24 cellular contexts compared by ENCODE assay signal in genomic region chr4:122606364-122607043, GRCh38. TPM values are rescaled to one million over a fixed set of nuclear protein-coding genes. Genes with fewer than 3 reads are reported as not detected.
DNase-seq lines count a peak whose midpoint lies in the region; ATAC-seq, FAIRE-seq and TF ChIP-seq lines count a peak whose summit lies in the region.
"Had no signal": no experiment of that assay in that cellular context is flagged by ENCODE, and none has a peak within 500 bp of the region (broad histone marks: within the 10 kb centered on the region; RNA-seq: fewer than 3 reads in every experiment).

No MANE protein-coding gene starts in this region.

- no peaks in the 10 kb centered on the region for H3K27me3 Mint-ChIP-seq in activated T-cell treated with anti-CD3 and anti-CD28 coated beads, Interleukin-2, amount 50 U/mL, for 72 hours (ENCODE audit: low read depth)
- H3K27me3 Mint-ChIP-seq in MCF 10A (ENCODE audit: insufficient read depth, unreplicated experiment) = peaks cover 5% of the 10 kb centered on the region

- POLR2A ChIA-PET in K562 (lab: Yijun Ruan, JAX) (no interaction called here), MCF 10A (lab: Yijun Ruan, JAX) (no interaction called here)

- no peak for FAIRE-seq in K562 (lab: Jason Lieb, UNC)
- FAIRE-seq: A549 had no signal

- H3K79me2 ChIP-seq in K562 (ENCODE audit: control insufficient read depth, insufficient read depth, low read length) = no peaks in the 10 kb centered on the region

- no peaks in the 10 kb centered on the region for H3K9me3 ChIP-seq in K562 (replicated peaks; ENCODE audit: control insufficient read depth, insufficient read depth, low read depth, low read length)
- no peaks in the 10 kb centered on the region for H3K9me3 ChIP-seq in heart right ventricle
- H3K9me3 ChIP-seq: A549, Caco-2, HAP-1, Peyer's patch, SK-N-SH had no signal

- intact Hi-C loops in K562 (cut with micrococcal nuclease) = loop anchor here (5.0 to 10.0 kb wide), 2 partner anchors 1058 to 1656 kb away; no protein-coding TSS in a partner anchor
- intact Hi-C loops in MCF 10A (cut with micrococcal nuclease) = loop anchor here (10.0 kb wide), 1 partner anchor 488 kb away; no protein-coding TSS in a partner anchor
- intact Hi-C loops in heart right ventricle (cut with DNase I) = loop anchor here in 5 of 10 donors (10.0 kb wide), 2 partner anchors 318 to 328 kb away; partner anchors contain the start of gene NUDT6 (in 3 of the 5)

- H3K27ac ChIP-seq in K562 (ENCODE audit: extremely low read depth, low read depth, low read length) = no peak overlapping the region
- no peak overlapping the region for H3K27ac ChIP-seq in heart right ventricle
- H3K27ac ChIP-seq: A549, Peyer's patch had no signal

- H3K9ac ChIP-seq in K562 (ENCODE audit: insufficient read depth in 1 of 2, low read depth in 2 of 2, low read length in 2 of 2) = no peak overlapping the region
- H3K9ac ChIP-seq: SK-N-SH had no signal

- BruUV-seq in K562 (replicated peaks; lab: Mats Ljungman, UMichigan) (no TSS peak), MCF 10A (replicated peaks; lab: Mats Ljungman, UMichigan) (no TSS peak)

- H3K4me1 ChIP-seq in K562 (replicated peaks in 1 of 2; ENCODE audit: control insufficient read depth in 2 of 2, insufficient read depth in 2 of 2, low read length in 2 of 2) (peaks cover 0 to 21% of the 10 kb centered on the region in 2 experiments; a peak in 4 of 5 replicates), heart right ventricle (no peaks in the 10 kb centered on the region)
- H3K4me1 ChIP-seq: HAP-1, Peyer's patch had no signal

- no peaks in the 10 kb centered on the region for H3K27me3 ChIP-seq in K562 (ENCODE audit: control insufficient read depth in 2 of 2, insufficient read depth in 2 of 2, low read length in 2 of 2)
- H3K27me3 ChIP-seq in heart right ventricle = peaks cover 0 to 16% (median 10%) of the 10 kb centered on the region in 7 donors
- H3K27me3 ChIP-seq: Peyer's patch had no signal

- H3K36me3 ChIP-seq in K562 (ENCODE audit: control insufficient read depth, insufficient read depth, low read length) = no peaks in the 10 kb centered on the region
- H3K36me3 ChIP-seq in heart right ventricle = no peaks in the 10 kb centered on the region
- H3K36me3 ChIP-seq: HAP-1, Peyer's patch had no signal

- H3K4me3 ChIP-seq in K562 = no peak overlapping the region
- H3K4me3 ChIP-seq in heart right ventricle = no peak overlapping the region
- H3K4me3 ChIP-seq: A549, HAP-1, Peyer's patch had no signal

- no peak for TF ChIP-seq EP300 in K562 (IDR thresholded peaks at IDR 0.05; ENCODE audit: low read length)

- no peak for DNase-seq in activated T-cell treated with anti-CD3 and anti-CD28 coated beads, Interleukin-2, amount 50 U/mL, for 72 hours
- DNase-seq in activated T-cell treated with anti-CD3 and anti-CD28 coated beads for 4 hours (no peak), NCI-H82 (lab: John Stamatoyannopoulos, UW) (peak; percentile 71), K562 (ENCODE audit: extremely low read depth in 1 of 4, low spot score in 3 of 4) (peak in 2 of 4 experiments; percentile 33 to 60), MCF 10A (ENCODE audit: unreplicated experiment) (no peak), heart right ventricle (no peak)
- no peak for DNase-seq in stimulated activated effector memory CD8-positive, alpha-beta T cell treated with anti-CD3 and anti-CD28 coated beads, Interleukin-12 subunit alpha, Interleukin-12 subunit beta, amount 100 ng/mL, for 72 hours (ENCODE audit: low spot score in 2 of 2)
- DNase-seq: Caco-2, DMS153, EL, MV-4-11, NCI-H1417, NCI-H187 treated with DMSO at 0.1 percent for 48 hours, NCI-H2171 treated with DMSO at 0.1 percent for 48 hours, NCI-H446 treated with DMSO at 0.1 percent for 48 hours, Peyer's patch, SK-N-SH had no signal

- no peak for TF ChIP-seq CTCF in K562 (IDR thresholded peaks at IDR 0.05 in 2 of 3, conservative IDR thresholded peaks at IDR 0.05 in 1 of 3; ENCODE audit: insufficient read depth in 2 of 3, low read depth in 1 of 3, low read length in 3 of 3)
- no peak for TF ChIP-seq CTCF in MCF 10A (IDR thresholded peaks at IDR 0.05; ENCODE audit: unreplicated experiment)
- no peak for TF ChIP-seq CTCF in heart right ventricle (IDR thresholded peaks at IDR 0.05)

- TF ChIP-seq POLR2A in K562 (conservative IDR thresholded peaks at IDR 0.05) = no peak

- peak; percentile 25 to 55 for ATAC-seq in activated T-cell treated with anti-CD3 and anti-CD28 coated beads, Interleukin-2, amount 50 U/mL, for 72 hours (replicated peaks in 1 of 2)
- peak; percentile 78 for ATAC-seq in K562
- ATAC-seq in stimulated activated effector memory CD8-positive, alpha-beta T cell treated with anti-CD3 and anti-CD28 coated beads, Interleukin-12 subunit alpha, Interleukin-12 subunit beta, amount 100 ng/mL, for 72 hours = peak; percentile 54
- no peak for ATAC-seq in GM21526 (IDR thresholded peaks at IDR 0.05; ENCODE audit: low FRiP score, unreplicated experiment)
- no peak for ATAC-seq in heart right ventricle
- ATAC-seq: A549, Right ventricle myocardium inferior had no signal

- peaks cover 25% of the 10 kb centered on the region for H3K4me1 Mint-ChIP-seq in activated T-cell treated with anti-CD3 and anti-CD28 coated beads, Interleukin-2, amount 50 U/mL, for 72 hours (ENCODE audit: low read depth)
- peaks cover 13% of the 10 kb centered on the region for H3K4me1 Mint-ChIP-seq in stimulated activated effector memory CD8-positive, alpha-beta T cell treated with anti-CD3 and anti-CD28 coated beads, Interleukin-12 subunit alpha, Interleukin-12 subunit beta, amount 100 ng/mL, for 72 hours
- no peaks in the 10 kb centered on the region for H3K4me1 Mint-ChIP-seq in MCF 10A (ENCODE audit: insufficient read depth, unreplicated experiment)

- no peaks in the 10 kb centered on the region for H4K20me1 ChIP-seq in K562 (replicated peaks; ENCODE audit: control insufficient read depth, insufficient read depth, low read length)

- H3K9me3 Mint-ChIP-seq in activated T-cell treated with anti-CD3 and anti-CD28 coated beads, Interleukin-2, amount 50 U/mL, for 72 hours = no peaks in the 10 kb centered on the region
- H3K9me3 Mint-ChIP-seq in stimulated activated effector memory CD8-positive, alpha-beta T cell treated with anti-CD3 and anti-CD28 coated beads, Interleukin-12 subunit alpha, Interleukin-12 subunit beta, amount 100 ng/mL, for 72 hours = no peaks in the 10 kb centered on the region
- no peaks in the 10 kb centered on the region for H3K9me3 Mint-ChIP-seq in MCF 10A (ENCODE audit: unreplicated experiment)
- H3K9me3 Mint-ChIP-seq: CD14-positive monocyte, IgD-negative memory B cell had no signal

- peaks cover 0 to under 1% of the 10 kb centered on the region in 2 donors for H3K36me3 Mint-ChIP-seq in activated T-cell treated with anti-CD3 and anti-CD28 coated beads, Interleukin-2, amount 50 U/mL, for 72 hours (ENCODE audit: insufficient read depth in 2 of 2)
- no peaks in the 10 kb centered on the region for H3K36me3 Mint-ChIP-seq in stimulated activated effector memory CD8-positive, alpha-beta T cell treated with anti-CD3 and anti-CD28 coated beads, Interleukin-12 subunit alpha, Interleukin-12 subunit beta, amount 100 ng/mL, for 72 hours
- no peaks in the 10 kb centered on the region for H3K36me3 Mint-ChIP-seq in MCF 10A (ENCODE audit: insufficient read depth, unreplicated experiment)
- H3K36me3 Mint-ChIP-seq: CD14-positive monocyte, IgD-negative memory B cell had no signal

- no peaks in the 10 kb centered on the region for H3K9me1 ChIP-seq in K562 (ENCODE audit: control insufficient read depth, insufficient read depth, low read length)

- no peak overlapping the region for H3K4me2 ChIP-seq in K562 (ENCODE audit: insufficient read depth, low read length)
- H3K4me2 ChIP-seq: A549, SK-N-SH had no signal

- H3K4me3 Mint-ChIP-seq in activated T-cell treated with anti-CD3 and anti-CD28 coated beads, Interleukin-2, amount 50 U/mL, for 72 hours = no peak overlapping the region
- no peak overlapping the region for H3K4me3 Mint-ChIP-seq in stimulated activated effector memory CD8-positive, alpha-beta T cell treated with anti-CD3 and anti-CD28 coated beads, Interleukin-12 subunit alpha, Interleukin-12 subunit beta, amount 100 ng/mL, for 72 hours
- no peak overlapping the region for H3K4me3 Mint-ChIP-seq in MCF 10A (ENCODE audit: unreplicated experiment)
- H3K4me3 Mint-ChIP-seq: CD14-positive monocyte, IgD-negative memory B cell had no signal

- H2AFZ ChIP-seq in K562 (ENCODE audit: low read depth, low read length) = no peak overlapping the region

- no peak overlapping the region for H3K27ac Mint-ChIP-seq in activated T-cell treated with anti-CD3 and anti-CD28 coated beads, Interleukin-2, amount 50 U/mL, for 72 hours
- no peak overlapping the region for H3K27ac Mint-ChIP-seq in stimulated activated effector memory CD8-positive, alpha-beta T cell treated with anti-CD3 and anti-CD28 coated beads, Interleukin-12 subunit alpha, Interleukin-12 subunit beta, amount 100 ng/mL, for 72 hours
- no peak overlapping the region for H3K27ac Mint-ChIP-seq in MCF 10A (ENCODE audit: low read depth, unreplicated experiment)
- H3K27ac Mint-ChIP-seq: CD14-positive monocyte, IgD-negative memory B cell had no signal

- no peak for TF ChIP-seq RAD21 in K562 (CRISPR knock-in tag; conservative IDR thresholded peaks at IDR 0.05 in 1 of 2, IDR thresholded peaks at IDR 0.05 in 1 of 2)

- in situ Hi-C loops in K562 (cut with MboI) = no loop called here

- CTCF ChIA-PET in K562 (lab: Yijun Ruan, JAX; ENCODE audit: low intra/inter-chr PET ratio) (no interaction called here), MCF 10A (lab: Yijun Ruan, JAX) (interaction anchor here (0.9 to 1.0 kb wide), 2 partner anchors 106 to 324 kb away, joined by 3 read pairs; no protein-coding TSS in a partner anchor)

- WGBS in K562 (ENCODE audit: insufficient coverage, low coverage, missing lambda C conversion rate) = 3% methylated on average over 4 of the region's 4 CpGs
- WGBS in heart right ventricle, 2 donors = 76 to 85% methylated on average over 4 of the region's 4 CpGs

RNA-seq across cellular contexts. Expression of gene IL21, which starts 14.4 kb away (rescaled TPM):
- 10 to 100 TPM; 14.2 to 26.0 TPM for total RNA-seq in activated T-cell treated with anti-CD3 and anti-CD28 coated beads, Interleukin-2, amount 50 U/mL, for 72 hours
- not detected in 2 replicates for total RNA-seq in K562 (2011; cell fraction: chromatin; rRNA removed; ENCODE audit: low replicate concordance)
- total RNA-seq in K562 (2011; cell fraction: nucleolus; rRNA removed) = not detected in 2 replicates
- total RNA-seq in K562 (2011; cell fraction: nucleoplasm; rRNA removed) = not detected in 2 replicates
- total RNA-seq in K562 (2014; rRNA removed) (not detected in 2 replicates), K562 (2014; rRNA removed; fragmentation: Illumina TruSeq; extraction: Trizol) (0.06 TPM in 1 of 2 replicates, not detected in the other), K562 (2015; rRNA removed; fragmentation: Illumina TruSeq; extraction: Trizol) (not detected in 2 replicates), K562 (2021) (0.18 TPM in 1 of 2 replicates, not detected in the other), MCF 10A (2022) (not detected in 2 replicates), heart right ventricle (not detected)
- polyA plus RNA-seq in K562 (2011; rRNA removed) (0.03 TPM in 1 of 2 replicates, not detected in the other), K562 (2014; fragmentation: Illumina TruSeq; extraction: Trizol) (not detected in 2 replicates), K562 (2014; fragmentation: Nextera tagmentation; extraction: Ambion mirVana) (not detected), K562 (2014; rRNA removed) (not detected in 2 replicates), heart right ventricle (not detected)
- not detected in 2 replicates for polyA plus RNA-seq in K562 (2011; cell fraction: cytosol; rRNA removed)
- not detected in 2 replicates for polyA plus RNA-seq in K562 (2011; cell fraction: nucleus; rRNA removed)
- polyA plus RNA-seq in K562 (2012) = 0.04 TPM in 1 of 2 replicates, not detected in the other
- polyA minus RNA-seq in K562 (2011; rRNA and poly(A)+ RNA removed) = not detected in 2 replicates
- polyA minus RNA-seq in K562 (2011; cell fraction: cytosol; rRNA and poly(A)+ RNA removed) = not detected in 2 replicates
- polyA minus RNA-seq in K562 (2011; cell fraction: nucleus; rRNA and poly(A)+ RNA removed) = not detected in 2 replicates
- total RNA-seq: Caco-2, HT1080, Peyer's patch, Right ventricle myocardium inferior had no signal
- polyA plus RNA-seq: A549, CD14-positive monocyte, IgD-negative memory B cell, SK-N-SH had no signal

Comparison
In these comparisons a context has a peak if more than half of its experiments do, and no peak if none do; other contexts are left out.
1. ATAC-seq: peak in activated T-cell treated with anti-CD3 and anti-CD28 coated beads, Interleukin-2, amount 50 U/mL, for 72 hours (2 of 2), K562 (single experiment) and stimulated activated effector memory CD8-positive, alpha-beta T cell treated with anti-CD3 and anti-CD28 coated beads, Interleukin-12 subunit alpha, Interleukin-12 subunit beta, amount 100 ng/mL, for 72 hours (single experiment); none in GM21526 (single experiment) and heart right ventricle (0 of 8).
2. RNA of gene IL21, which starts 14.4 kb away (total RNA-seq): 14.2 to 26.0 TPM in activated T-cell treated with anti-CD3 and anti-CD28 coated beads, Interleukin-2, amount 50 U/mL, for 72 hours; 0.06 to 0.18 TPM in K562, not detected in MCF 10A and not detected in heart right ventricle; every median in the first group is over 10 times any median in the second.